In the genomic region with DNA sequence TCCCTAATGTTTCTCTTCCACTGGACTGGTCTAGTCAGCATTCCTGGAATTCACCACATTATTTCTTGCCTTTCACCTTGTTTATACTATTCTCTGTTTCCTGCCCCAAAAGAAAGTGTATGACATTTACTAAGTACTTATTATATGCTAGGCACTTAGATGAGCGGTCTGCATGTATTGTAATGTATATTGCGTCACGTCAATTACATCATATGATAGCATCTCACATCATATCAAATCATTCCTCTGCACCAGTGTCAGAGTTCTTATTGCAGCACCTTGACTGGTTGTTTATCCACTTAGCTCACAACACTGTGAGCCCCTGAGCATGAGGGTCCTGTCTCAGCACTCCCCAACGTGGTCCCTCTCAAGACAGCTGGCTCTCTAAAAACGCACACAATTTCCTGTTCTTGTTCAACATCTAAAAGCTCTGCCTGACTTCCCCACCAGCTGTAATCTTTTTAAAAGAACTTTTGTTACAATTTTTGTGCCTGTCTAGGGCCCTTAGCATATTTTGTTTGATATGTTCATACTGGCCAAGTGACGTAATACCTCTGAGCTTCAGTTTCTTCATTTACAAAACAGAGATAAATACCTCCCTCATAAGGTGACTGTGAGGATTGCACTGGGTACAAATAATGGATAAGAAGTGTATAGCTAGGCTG, we compare ENCODE assay signal across 8 cellular contexts. TPM values are rescaled to one million over a fixed set of nuclear protein-coding genes. Genes with fewer than 3 reads are reported as not detected.
A peak's percentile ranks its signal among the peaks of the same experiment; 100 is the strongest.
DNase-seq lines count a peak whose midpoint lies in the region; ATAC-seq and TF ChIP-seq lines count a peak whose summit lies in the region.

No MANE protein-coding gene starts in this region.

- peaks cover 31% of the 10 kb centered on the region for H3K4me1 Mint-ChIP-seq in activated CD8-positive, alpha-beta T cell treated with anti-CD3 and anti-CD28 coated beads for 36 hours (ENCODE audit: low read depth)
- H3K4me1 Mint-ChIP-seq in immature natural killer cell = peaks cover 21 to 37% of the 10 kb centered on the region in 2 donors

- POLR2A ChIA-PET in activated CD8-positive, alpha-beta T cell treated with anti-CD3 and anti-CD28 coated beads for 36 hours (lab: Charles Lee) = interaction anchor here (0.8 to 2.8 kb wide), 3 partner anchors 30 to 77 kb away, joined by 3 to 8 read pairs (median 4); partner anchors contain the start of gene ARHGAP31

- CTCF ChIA-PET in activated CD8-positive, alpha-beta T cell treated with anti-CD3 and anti-CD28 coated beads for 36 hours (lab: Charles Lee) = interaction anchor here (0.6 to 2.7 kb wide), 23 partner anchors 9 to 469 kb away, joined by 3 to 41 read pairs (median 6); partner anchors contain the start of genes ARHGAP31, B4GALT4, IGSF11 and TEX55

- ATAC-seq in HG03565 (IDR thresholded peaks at IDR 0.05; ENCODE audit: unreplicated experiment) = peak; percentile 35
- peak; percentile 61 for ATAC-seq in activated CD8-positive, alpha-beta T cell treated with anti-CD3 and anti-CD28 coated beads for 36 hours

- H3K36me3 ChIP-seq in vagina = no peaks in the 10 kb centered on the region

- H3K4me3 ChIP-seq in vagina = no peak overlapping the region

- H3K27ac Mint-ChIP-seq in activated CD8-positive, alpha-beta T cell treated with anti-CD3 and anti-CD28 coated beads for 36 hours = peak overlapping the region; percentile 45
- H3K27ac Mint-ChIP-seq in immature natural killer cell = peak overlapping the region in 5 of 6 donors; percentile 54 to 89 (median 68)

- TF ChIP-seq CTCF in activated CD8-positive, alpha-beta T cell treated with anti-CD3 and anti-CD28 coated beads for 36 hours (IDR thresholded peaks at IDR 0.05) = peak; percentile 42
- peak in 1 of 3 experiments; percentile 21 for TF ChIP-seq CTCF in vagina (IDR thresholded peaks at IDR 0.05)

- no peak for TF ChIP-seq POLR2A in vagina (IDR thresholded peaks at IDR 0.05)

- H3K4me3 Mint-ChIP-seq in activated CD8-positive, alpha-beta T cell treated with anti-CD3 and anti-CD28 coated beads for 36 hours = no peak overlapping the region
- peak overlapping the region in 3 of 5 donors; percentile 36 to 65 (median 44) for H3K4me3 Mint-ChIP-seq in immature natural killer cell

- peak overlapping the region; percentile 29 for H3K27ac ChIP-seq in vagina

- H3K27me3 Mint-ChIP-seq in activated CD8-positive, alpha-beta T cell treated with anti-CD3 and anti-CD28 coated beads for 36 hours = no peaks in the 10 kb centered on the region
- H3K27me3 Mint-ChIP-seq in immature natural killer cell (ENCODE audit: low read depth in 3 of 3) = peaks cover 0 to 2% (median 0%) of the 10 kb centered on the region in 3 donors

- H3K9me3 ChIP-seq in vagina = no peaks in the 10 kb centered on the region

- no peaks in the 10 kb centered on the region for H3K9me3 Mint-ChIP-seq in activated CD8-positive, alpha-beta T cell treated with anti-CD3 and anti-CD28 coated beads for 36 hours
- no peaks in the 10 kb centered on the region for H3K9me3 Mint-ChIP-seq in immature natural killer cell

- H3K36me3 Mint-ChIP-seq in activated CD8-positive, alpha-beta T cell treated with anti-CD3 and anti-CD28 coated beads for 36 hours (ENCODE audit: low read depth) = no peaks in the 10 kb centered on the region
- no peaks in the 10 kb centered on the region for H3K36me3 Mint-ChIP-seq in immature natural killer cell

- no peaks in the 10 kb centered on the region for H3K27me3 ChIP-seq in vagina

- H3K4me1 ChIP-seq in vagina = peaks cover 4% of the 10 kb centered on the region

- intact Hi-C loops in activated CD8-positive, alpha-beta T cell treated with anti-CD3 and anti-CD28 coated beads for 36 hours (cut with micrococcal nuclease) = loop anchor here (5.0 kb wide), 2 partner anchors 61 to 76 kb away; partner anchors contain the start of gene ARHGAP31
- intact Hi-C loops in vagina (cut with DNase I) = no loop called here

- DNase-seq in NCI-H2107 treated with DMSO at 0.1 percent for 48 hours (lab: John Stamatoyannopoulos, UW; ENCODE audit: unreplicated experiment) (peak; percentile 5), NCI-H2107 (lab: John Stamatoyannopoulos, UW) (no peak), immature natural killer cell (peak; percentile 27 to 31 (median 29)), vagina (ENCODE audit: extremely low spot score in 2 of 2) (no peak), KG1 (lab: John Stamatoyannopoulos, UW) (no peak)
- peak; percentile 23 for DNase-seq in activated CD8-positive, alpha-beta T cell treated with anti-CD3 and anti-CD28 coated beads for 36 hours
- no peak for DNase-seq in stimulated activated CD8-positive, alpha-beta memory T cell treated with anti-CD3 and anti-CD28 coated beads, Interleukin-4, amount 100 ng/mL, for 48 hours

RNA-seq across cellular contexts. Expression of gene ARHGAP31, which starts 58.8 kb away (rescaled TPM):
- total RNA-seq in activated CD8-positive, alpha-beta T cell treated with anti-CD3 and anti-CD28 coated beads for 36 hours = 1 to 10 TPM; 6.6 to 8.0 TPM
- polyA plus RNA-seq in immature natural killer cell = 1 to 10 TPM; 1.1 to 4.9 (median 2.8) TPM
- total RNA-seq in vagina = 13.0 TPM

Comparison
In these comparisons a context has a peak if more than half of its experiments do, and no peak if none do; other contexts are left out.
1. DNase-seq: peak in NCI-H2107 treated with DMSO at 0.1 percent for 48 hours (single experiment), activated CD8-positive, alpha-beta T cell treated with anti-CD3 and anti-CD28 coated beads for 36 hours (single experiment) and immature natural killer cell (3 of 3); none in NCI-H2107 (single experiment), vagina (0 of 2), KG1 (single experiment) and stimulated activated CD8-positive, alpha-beta memory T cell treated with anti-CD3 and anti-CD28 coated beads, Interleukin-4, amount 100 ng/mL, for 48 hours (single experiment).